In genomic region chrX:24093746-24094145, GRCh38 we compare ENCODE assay signal across 34 cellular contexts.
"Had no signal": no experiment of that assay in that cellular context is flagged by ENCODE, and none has a peak within 500 bp of the region (broad histone marks: within the 10 kb centered on the region; RNA-seq: fewer than 3 reads in every experiment).

No MANE protein-coding gene starts in this region.

- H3K4me3 ChIP-seq: MG63 had no signal

- H3K27me3 ChIP-seq: MG63 had no signal

- DNase-seq: Karpas-422, Kasumi-1, MG63, MM.1S, MV-4-11, NCI-H1048, NCI-H1092, NCI-H1092 treated with DMSO at 0.1 percent for 48 hours, NCI-H1105, NCI-H1105 treated with DMSO at 0.1 percent for 48 hours, NCI-H1417, NCI-H1417 treated with DMSO at 0.1 percent for 48 hours, NCI-H1436, NCI-H1436 treated with DMSO at 0.1 percent for 48 hours, NCI-H146, NCI-H1694, NCI-H1694 treated with DMSO at 0.1 percent for 48 hours, NCI-H187, NCI-H187 treated with DMSO at 0.1 percent for 48 hours, NCI-H1930, NCI-H2029, NCI-H2029 treated with DMSO at 0.1 percent for 48 hours, NCI-H2081, NCI-H2081 treated with DMSO at 0.1 percent for 48 hours, NCI-H2107, NCI-H2171, NCI-H2171 treated with DMSO at 0.1 percent for 48 hours, NCI-H2227 treated with DMSO at 0.1 percent for 48 hours, NCI-H226, NCI-H345, NCI-H446, NCI-H446 treated with DMSO at 0.1 percent for 48 hours, NCI-H510A, NCI-H510A treated with DMSO at 0.1 percent for 48 hours had no signal

- H3K36me3 ChIP-seq: MG63 had no signal

- H3K9me3 ChIP-seq: MG63 had no signal
